In genomic region chr16:68065716-68066305, GRCh38 we compare ENCODE assay signal across 11 cellular contexts. TPM values are rescaled to one million over a fixed set of nuclear protein-coding genes. Genes with fewer than 3 reads are reported as not detected.
A peak's percentile ranks its signal among the peaks of the same experiment; 100 is the strongest.
DNase-seq lines count a peak whose midpoint lies in the region; ATAC-seq and TF ChIP-seq lines count a peak whose summit lies in the region.
"Had no signal": no experiment of that assay in that cellular context is flagged by ENCODE, and none has a peak within 500 bp of the region (broad histone marks: within the 10 kb centered on the region; RNA-seq: fewer than 3 reads in every experiment).

No MANE protein-coding gene starts in this region.

- H3K27me3 Mint-ChIP-seq in CD8-positive, alpha-beta T cell (ENCODE audit: low read depth): no peaks in the 10 kb centered on the region
- H3K27me3 Mint-ChIP-seq in T-cell: no peaks in the 10 kb centered on the region

- no peak for TF ChIP-seq CTCF in CD8-positive, alpha-beta T cell (IDR thresholded peaks at IDR 0.05)
- TF ChIP-seq CTCF in fibroblast of the aortic adventitia (IDR thresholded peaks at IDR 0.05; ENCODE audit: insufficient read depth, low read length): peak; percentile 6
- TF ChIP-seq CTCF in parathyroid adenoma (IDR thresholded peaks at IDR 0.05): no peak

- H3K4me3 ChIP-seq in CD8-positive, alpha-beta T cell (ENCODE audit: low read depth, low read length): no peak overlapping the region
- H3K4me3 ChIP-seq in fibroblast of the aortic adventitia (ENCODE audit: low read depth, low read length) (no peak overlapping the region), parathyroid adenoma (ENCODE audit: low read depth, low read length) (no peak overlapping the region)
- H3K4me3 ChIP-seq: MG63 had no signal

- no peaks in the 10 kb centered on the region for H3K9me3 Mint-ChIP-seq in CD8-positive, alpha-beta T cell
- H3K9me3 Mint-ChIP-seq in T-cell: no peaks in the 10 kb centered on the region

- H3K4me2 ChIP-seq in parathyroid adenoma (ENCODE audit: low read length): peak overlapping the region; percentile 31

- intact Hi-C loops in CD8-positive, alpha-beta T cell (cut with DNase I, micrococcal nuclease): loop anchor here in 1 of 2 experiments (2.0 kb wide), 2 partner anchors 19 to 249 kb away; partner anchors contain the start of gene NFATC3

- H3K79me2 ChIP-seq in parathyroid adenoma: no peaks in the 10 kb centered on the region

- POLR2A ChIA-PET in CD8-positive, alpha-beta T cell (lab: Charles Lee): interaction anchor here (1.7 to 1.8 kb wide), 2 partner anchors 19 to 20 kb away, joined by 4 to 7 read pairs; partner anchors contain the start of gene NFATC3
- POLR2A ChIA-PET in T-cell (lab: Charles Lee): interaction anchor here (0.6 to 1.4 kb wide), 4 partner anchors 15 to 587 kb away, joined by 3 to 7 read pairs (median 4); no protein-coding TSS in a partner anchor

- H3K4me1 ChIP-seq in CD8-positive, alpha-beta T cell (ENCODE audit: insufficient read depth, low read length): peaks cover 76% of the 10 kb centered on the region
- peaks cover 51% of the 10 kb centered on the region for H3K4me1 ChIP-seq in parathyroid adenoma

- no peaks in the 10 kb centered on the region for H3K9me3 ChIP-seq in CD8-positive, alpha-beta T cell (ENCODE audit: low read length)
- H3K9me3 ChIP-seq in parathyroid adenoma (ENCODE audit: control insufficient read depth, low read length): no peaks in the 10 kb centered on the region
- H3K9me3 ChIP-seq: MG63 had no signal

- CTCF ChIA-PET in CD8-positive, alpha-beta T cell (lab: Charles Lee): interaction anchor here (0.6 to 5.9 kb wide), 20 partner anchors 8 to 250 kb away, joined by 3 to 46 read pairs (median 5); partner anchors contain the start of genes NFATC3 and NRN1L
- CTCF ChIA-PET in T-cell (lab: Charles Lee): interaction anchor here (0.6 to 2.0 kb wide), 9 partner anchors 9 to 366 kb away, joined by 3 to 13 read pairs (median 3); partner anchors contain the start of genes NFATC3 (in 1 of the 2), RANBP10 (in 1 of the 2) and TSNAXIP1 (in 1 of the 2)

- no peak overlapping the region for H3K4me3 Mint-ChIP-seq in CD8-positive, alpha-beta T cell
- peak overlapping the region in 1 of 3 donors; percentile 28 for H3K4me3 Mint-ChIP-seq in T-cell

- H2AFZ ChIP-seq in parathyroid adenoma: no peak overlapping the region

- H3K27ac ChIP-seq in CD8-positive, alpha-beta T cell (ENCODE audit: low read depth, low read length): no peak overlapping the region
- H3K27ac ChIP-seq in parathyroid adenoma: peak overlapping the region; percentile 89

- no peaks in the 10 kb centered on the region for H3K36me3 ChIP-seq in CD8-positive, alpha-beta T cell (ENCODE audit: insufficient read depth, low read length)
- no peaks in the 10 kb centered on the region for H3K36me3 ChIP-seq in parathyroid adenoma (ENCODE audit: control insufficient read depth, insufficient read depth, low read length)
- H3K36me3 ChIP-seq: MG63 had no signal

- H3K4me1 Mint-ChIP-seq in CD8-positive, alpha-beta T cell (ENCODE audit: low read depth): peaks cover 82% of the 10 kb centered on the region
- peaks cover 75 to 87% (median 82%) of the 10 kb centered on the region in 3 donors for H3K4me1 Mint-ChIP-seq in T-cell

- no peak for DNase-seq in CD8-positive, alpha-beta T cell
- no peak for DNase-seq in T-cell
- DNase-seq in fibroblast of the aortic adventitia (ENCODE audit: low read depth): peak; percentile 97
- DNase-seq in NCI-H524 (lab: John Stamatoyannopoulos, UW): no peak
- DNase-seq in HPDE6-E6E7 (ENCODE audit: extremely low spot score): no peak
- DNase-seq: activated CD4-positive, alpha-beta T cell treated with anti-CD3 and anti-CD28 coated beads, Interleukin-2, amount 50 U/mL, for 1 hour; GDM1; MG63 had no signal

- H3K9ac ChIP-seq in parathyroid adenoma: no peak overlapping the region

- peaks cover 21% of the 10 kb centered on the region for H3K36me3 Mint-ChIP-seq in CD8-positive, alpha-beta T cell
- peaks cover 14% of the 10 kb centered on the region for H3K36me3 Mint-ChIP-seq in T-cell

- ATAC-seq in CD8-positive, alpha-beta T cell: no peak
- no peak for ATAC-seq in T-cell (replicated peaks in 1 of 4)
- no peak for ATAC-seq in GM21390 (IDR thresholded peaks at IDR 0.05; ENCODE audit: unreplicated experiment)
- no peak for ATAC-seq in HG03039 (IDR thresholded peaks at IDR 0.05; ENCODE audit: unreplicated experiment)

- peak overlapping the region; percentile 64 for H3K27ac Mint-ChIP-seq in CD8-positive, alpha-beta T cell
- H3K27ac Mint-ChIP-seq in T-cell: peak overlapping the region; percentile 81 to 85

- H3K27me3 ChIP-seq in CD8-positive, alpha-beta T cell (ENCODE audit: insufficient read depth, low read length): no peaks in the 10 kb centered on the region
- H3K27me3 ChIP-seq in parathyroid adenoma (ENCODE audit: control insufficient read depth, insufficient read depth, low read length): no peaks in the 10 kb centered on the region
- H3K27me3 ChIP-seq: MG63 had no signal

RNA-seq across cellular contexts. Expression of gene NFATC3, which starts 19.4 kb away (rescaled TPM):
- total RNA-seq in CD8-positive, alpha-beta T cell: 10 to 100 TPM; 79.4 to 85.2 TPM
- total RNA-seq in T-cell (100 to 1,000 TPM; 111 to 144 (median 116) TPM), fibroblast of the aortic adventitia (ENCODE audit: low replicate concordance) (17.7 and 36.3 TPM in 2 replicates)

RNA-seq across cellular contexts. Expression of gene DUS2, which starts 42.7 kb away (rescaled TPM):
- 1 to 10 TPM; 9.5 TPM for total RNA-seq in CD8-positive, alpha-beta T cell
- 10 to 100 TPM; 14.5 to 19.4 (median 15.8) TPM for total RNA-seq in T-cell
- total RNA-seq in fibroblast of the aortic adventitia (ENCODE audit: low replicate concordance): 12.9 and 14.6 TPM in 2 replicates

RNA-seq across cellular contexts. Expression of gene DDX28, which starts 42.8 kb away (rescaled TPM):
- 10 to 100 TPM; 18.5 to 20.9 TPM for total RNA-seq in CD8-positive, alpha-beta T cell
- total RNA-seq in T-cell (10 to 100 TPM; 15.5 to 21.0 (median 17.6) TPM), fibroblast of the aortic adventitia (ENCODE audit: low replicate concordance) (5.6 and 9.9 TPM in 2 replicates)

RNA-seq across cellular contexts. Expression of gene DPEP2NB, which starts 50.1 kb away (rescaled TPM):
- total RNA-seq in CD8-positive, alpha-beta T cell: not detected
- total RNA-seq in T-cell (not detected), fibroblast of the aortic adventitia (ENCODE audit: low replicate concordance) (not detected in 2 replicates)
